ENCODE assay signal across 12 cellular contexts in the genomic region with DNA sequence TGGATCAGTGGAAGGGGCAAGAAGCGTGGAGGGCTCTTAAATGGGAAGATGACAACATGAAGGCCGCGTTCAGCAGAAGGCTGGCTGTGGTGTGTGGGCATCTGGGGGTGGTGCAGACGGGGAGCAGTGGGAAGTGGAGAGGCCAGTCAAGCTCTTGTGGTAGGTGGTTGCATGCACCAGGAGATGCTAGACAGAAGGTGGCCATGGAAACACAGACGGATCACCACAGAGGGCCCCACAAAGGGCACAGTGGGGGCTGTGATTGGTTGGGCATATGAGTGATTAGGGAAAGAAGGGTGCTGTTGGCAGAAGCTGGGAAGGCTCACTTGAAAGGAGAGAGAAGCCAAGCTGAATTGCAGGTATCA. TPM values are rescaled to one million over a fixed set of nuclear protein-coding genes. Genes with fewer than 3 reads are reported as not detected.
DNase-seq lines count a peak whose midpoint lies in the region; ATAC-seq, FAIRE-seq and TF ChIP-seq lines count a peak whose summit lies in the region.
"Had no signal": no experiment of that assay in that cellular context is flagged by ENCODE, and none has a peak within 500 bp of the region (broad histone marks: within the 10 kb centered on the region; RNA-seq: fewer than 3 reads in every experiment).

No MANE protein-coding gene starts in this region.

- peaks cover 59% of the 10 kb centered on the region for H3K36me3 Mint-ChIP-seq in CD8-positive, alpha-beta T cell

- H3K14ac ChIP-seq in IMR-90 (replicated peaks; ENCODE audit: low read depth, low read length), result no peak overlapping the region

- WGBS in IMR-90 (ENCODE audit: extremely low coverage in 2 of 2, insufficient read length in 1 of 2), 2 experiments, result 100% methylated on average over 1 of the region's 5 CpGs; no CpG with 5 or more reads in 1 of the 2 experiments

- dilution Hi-C loops in IMR-90 (cut with HindIII; ENCODE audit: low sequenced_read_pairs, unreplicated experiment), result no loop called here

- H3K79me1 ChIP-seq in IMR-90 (ENCODE audit: low read depth in 1 of 2, low read length in 2 of 2), result peaks cover 47 to 80% of the 10 kb centered on the region in 2 experiments

- H4K91ac ChIP-seq in IMR-90 (ENCODE audit: insufficient read depth, low read depth, low read length), result no peak overlapping the region

- intact Hi-C loops in CD8-positive, alpha-beta T cell (cut with DNase I, micrococcal nuclease), result no loop called here
- intact Hi-C loops in IMR-90 (cut with micrococcal nuclease), result no loop called here

- peaks cover 6% of the 10 kb centered on the region for H3K4me1 ChIP-seq in CD8-positive, alpha-beta T cell (ENCODE audit: insufficient read depth, low read length)
- H3K4me1 ChIP-seq in IMR-90 (ENCODE audit: control insufficient read depth, insufficient read depth, low read length), result peaks cover 7% of the 10 kb centered on the region

- no peak for ATAC-seq in CD8-positive, alpha-beta T cell
- ATAC-seq in GM21529 (IDR thresholded peaks at IDR 0.05; ENCODE audit: unreplicated experiment) (peak; percentile 72), IMR-90 (ENCODE audit: low read depth) (no peak)

- no peak overlapping the region for H3K4me3 Mint-ChIP-seq in CD8-positive, alpha-beta T cell

- POLR2A ChIA-PET in CD8-positive, alpha-beta T cell (lab: Charles Lee), result no interaction called here
- POLR2A ChIA-PET in IMR-90 (lab: Charles Lee; ENCODE audit: unreplicated experiment), result no interaction called here

- H2AK5ac ChIP-seq in IMR-90 (ENCODE audit: low read depth, low read length), result no peak overlapping the region

- no peak overlapping the region for H4K8ac ChIP-seq in IMR-90 (ENCODE audit: low read depth in 2 of 2, low read length in 2 of 2)

- peaks cover 26% of the 10 kb centered on the region for H3K9me1 ChIP-seq in IMR-90 (ENCODE audit: insufficient read depth, low read length)

- DNase-seq in CD8-positive, alpha-beta T cell, result no peak
- DNase-seq in IMR-90 (no peak), glomerular visceral epithelial cell (ENCODE audit: extremely low spot score) (peak; percentile 85), AG20443 (ENCODE audit: low spot score) (no peak), RCC 7860 (ENCODE audit: low spot score) (no peak), NCI-H510A treated with DMSO at 0.1 percent for 48 hours (lab: John Stamatoyannopoulos, UW) (no peak), superior temporal gyrus (ENCODE audit: extremely low spot score) (no peak)
- DNase-seq: DND-41, NCI-H1092 treated with DMSO at 0.1 percent for 48 hours had no signal

- peaks cover 27% of the 10 kb centered on the region for H4K20me1 ChIP-seq in IMR-90 (ENCODE audit: insufficient read depth, low read length)

- peak overlapping the region; percentile 27 for H3K27ac Mint-ChIP-seq in CD8-positive, alpha-beta T cell

- TF ChIP-seq RAD21 in IMR-90 (IDR thresholded peaks at IDR 0.05; ENCODE audit: low read length), result no peak

- H3K27ac ChIP-seq in CD8-positive, alpha-beta T cell (ENCODE audit: low read depth, low read length), result no peak overlapping the region
- no peak overlapping the region for H3K27ac ChIP-seq in IMR-90 (ENCODE audit: insufficient read depth, low read length)
- H3K27ac ChIP-seq: foreskin keratinocyte had no signal

- no peak overlapping the region for H3K56ac ChIP-seq in IMR-90 (ENCODE audit: extremely low read depth, insufficient read depth, low read length)

- H3K27me3 Mint-ChIP-seq in CD8-positive, alpha-beta T cell (ENCODE audit: low read depth), result no peaks in the 10 kb centered on the region

- H3K9ac ChIP-seq in IMR-90 (ENCODE audit: low read depth, low read length), result no peak overlapping the region

- H2BK5ac ChIP-seq in IMR-90 (ENCODE audit: low read depth, low read length, poor library complexity, severe bottlenecking), result no peak overlapping the region

- H3K4ac ChIP-seq in IMR-90 (ENCODE audit: low read depth, low read length), result no peak overlapping the region

- CTCF ChIA-PET in CD8-positive, alpha-beta T cell (lab: Charles Lee), result interaction anchor here (0.7 to 2.8 kb wide), 2 partner anchors 32 to 65 kb away, joined by 3 to 7 read pairs; no protein-coding TSS in a partner anchor
- CTCF ChIA-PET in IMR-90 (lab: Yijun Ruan, JAX), result interaction anchor here (0.6 to 1.3 kb wide), 3 partner anchors 12 to 135 kb away, joined by 3 read pairs; no protein-coding TSS in a partner anchor

- H3K4me1 Mint-ChIP-seq in CD8-positive, alpha-beta T cell (ENCODE audit: low read depth), result peaks cover 44% of the 10 kb centered on the region

- no peaks in the 10 kb centered on the region for H3K9me3 Mint-ChIP-seq in CD8-positive, alpha-beta T cell

- no TSS peak for BruUV-seq in IMR-90 (replicated peaks; lab: Mats Ljungman, UMichigan)

- H3K18ac ChIP-seq in IMR-90 (ENCODE audit: low read depth, low read length), result no peak overlapping the region

- H2AFZ ChIP-seq in IMR-90 (replicated peaks; ENCODE audit: low read length, poor library complexity), result no peak overlapping the region

- no peak for TF ChIP-seq POLR2A in IMR-90 (IDR thresholded peaks at IDR 0.05; ENCODE audit: low read depth, low read length)

- in situ Hi-C loops in IMR-90 (cut with MboI; ENCODE audit: low sequenced_read_pairs), result no loop called here

- no peaks in the 10 kb centered on the region for H3K9me3 ChIP-seq in CD8-positive, alpha-beta T cell (ENCODE audit: low read length)
- no peaks in the 10 kb centered on the region for H3K9me3 ChIP-seq in IMR-90 (ENCODE audit: control insufficient read depth, insufficient read depth, low read length)

- H3K27me3 ChIP-seq in CD8-positive, alpha-beta T cell (ENCODE audit: insufficient read depth, low read length), result no peaks in the 10 kb centered on the region
- H3K27me3 ChIP-seq in IMR-90 (ENCODE audit: control insufficient read depth, insufficient read depth, low read length), result no peaks in the 10 kb centered on the region
- H3K27me3 ChIP-seq: foreskin keratinocyte had no signal

- H4K5ac ChIP-seq in IMR-90 (ENCODE audit: low read depth, low read length), result no peak overlapping the region

- H3K23ac ChIP-seq in IMR-90 (ENCODE audit: low read depth, low read length), result no peak overlapping the region

- no peak overlapping the region for H3K4me3 ChIP-seq in CD8-positive, alpha-beta T cell (ENCODE audit: low read depth, low read length)
- no peak overlapping the region for H3K4me3 ChIP-seq in IMR-90 (ENCODE audit: insufficient read depth, low read depth, low read length)
- H3K4me3 ChIP-seq: SK-N-MC had no signal

- H3K4me2 ChIP-seq in IMR-90 (ENCODE audit: low read depth, low read length), result no peak overlapping the region

- no peak overlapping the region for H2BK15ac ChIP-seq in IMR-90 (ENCODE audit: low read depth, low read length)

- H2AK9ac ChIP-seq in IMR-90 (replicated peaks; ENCODE audit: low read depth, low read length, poor library complexity), result peak overlapping the region; percentile 19

- no peak overlapping the region for H2BK20ac ChIP-seq in IMR-90 (ENCODE audit: low read depth, low read length)

- FAIRE-seq in RCC 7860 (lab: Jason Lieb, UNC), result no peak

- no peaks in the 10 kb centered on the region for H3K36me3 ChIP-seq in CD8-positive, alpha-beta T cell (ENCODE audit: insufficient read depth, low read length)
- H3K36me3 ChIP-seq in IMR-90 (ENCODE audit: control insufficient read depth, insufficient read depth, low read length), result peaks cover 6% of the 10 kb centered on the region; the same call in 1 of the 2 replicates

- no peak for TF ChIP-seq CTCF in CD8-positive, alpha-beta T cell (IDR thresholded peaks at IDR 0.05)
- no peak for TF ChIP-seq CTCF in IMR-90 (conservative IDR thresholded peaks at IDR 0.05; ENCODE audit: low read depth, low read length)

- no peak overlapping the region for H2BK120ac ChIP-seq in IMR-90 (ENCODE audit: low read depth, low read length)

TF ChIP-seq in IMR-90, 13 proteins besides CTCF, POLR2A, EP300 and RAD21:
- TF ChIP-seq MXI1 (IDR thresholded peaks at IDR 0.05; ENCODE audit: borderline replicate concordance, low read depth, low read length), result no peak
- TF ChIP-seq MAFK (IDR thresholded peaks at IDR 0.05; ENCODE audit: low read depth, low read length), result no peak
- no peak for TF ChIP-seq RCOR1 (IDR thresholded peaks at IDR 0.05; ENCODE audit: insufficient replicate concordance, low read length)
- TF ChIP-seq CHD1 (IDR thresholded peaks at IDR 0.05; ENCODE audit: low read depth, low read length), result no peak
- TF ChIP-seq CEBPB (IDR thresholded peaks at IDR 0.05; ENCODE audit: low read depth, low read length), result no peak
- no peak for TF ChIP-seq NFE2L2 (IDR thresholded peaks at IDR 0.05; ENCODE audit: low read depth, low read length)
- TF ChIP-seq BHLHE40 (IDR thresholded peaks at IDR 0.05; ENCODE audit: low read depth, low read length), result no peak
- TF ChIP-seq, protein P1, sequence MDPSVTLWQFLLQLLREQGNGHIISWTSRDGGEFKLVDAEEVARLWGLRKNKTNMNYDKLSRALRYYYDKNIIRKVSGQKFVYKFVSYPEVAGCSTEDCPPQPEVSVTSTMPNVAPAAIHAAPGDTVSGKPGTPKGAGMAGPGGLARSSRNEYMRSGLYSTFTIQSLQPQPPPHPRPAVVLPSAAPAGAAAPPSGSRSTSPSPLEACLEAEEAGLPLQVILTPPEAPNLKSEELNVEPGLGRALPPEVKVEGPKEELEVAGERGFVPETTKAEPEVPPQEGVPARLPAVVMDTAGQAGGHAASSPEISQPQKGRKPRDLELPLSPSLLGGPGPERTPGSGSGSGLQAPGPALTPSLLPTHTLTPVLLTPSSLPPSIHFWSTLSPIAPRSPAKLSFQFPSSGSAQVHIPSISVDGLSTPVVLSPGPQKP (IDR thresholded peaks at IDR 0.05; ENCODE audit: borderline replicate concordance, low read depth, low read length), result no peak
- TF ChIP-seq FOS (IDR thresholded peaks at IDR 0.05; ENCODE audit: low read depth, low read length), result no peak
- no peak for TF ChIP-seq RFX5 (IDR thresholded peaks at IDR 0.05; ENCODE audit: low read depth, low read length)
- TF ChIP-seq, protein P2, sequence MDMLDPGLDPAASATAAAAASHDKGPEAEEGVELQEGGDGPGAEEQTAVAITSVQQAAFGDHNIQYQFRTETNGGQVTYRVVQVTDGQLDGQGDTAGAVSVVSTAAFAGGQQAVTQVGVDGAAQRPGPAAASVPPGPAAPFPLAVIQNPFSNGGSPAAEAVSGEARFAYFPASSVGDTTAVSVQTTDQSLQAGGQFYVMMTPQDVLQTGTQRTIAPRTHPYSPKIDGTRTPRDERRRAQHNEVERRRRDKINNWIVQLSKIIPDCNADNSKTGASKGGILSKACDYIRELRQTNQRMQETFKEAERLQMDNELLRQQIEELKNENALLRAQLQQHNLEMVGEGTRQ (IDR thresholded peaks at IDR 0.05; ENCODE audit: low read depth, low read length), result no peak
- TF ChIP-seq SMC3 (IDR thresholded peaks at IDR 0.05; ENCODE audit: low read depth, low read length), result no peak
- no peak for TF ChIP-seq MAZ (IDR thresholded peaks at IDR 0.05; ENCODE audit: borderline replicate concordance, low read depth, low read length)

RNA-seq across cellular contexts. Expression of a gene that starts 14.7 kb away (rescaled TPM):
- 10 to 100 TPM; 20.0 to 21.2 TPM for total RNA-seq in CD8-positive, alpha-beta T cell
- total RNA-seq in IMR-90 (2012; rRNA removed), result 20.3 and 21.3 TPM in 2 replicates
- 10.2 and 11.1 TPM in 2 replicates for polyA plus RNA-seq in IMR-90 (2012; rRNA removed)
- polyA plus RNA-seq in IMR-90 (2012; cell fraction: cytosol; rRNA removed), result 4.4 and 5.4 TPM in 2 replicates
- 4.1 and 12.2 TPM in 2 replicates for polyA plus RNA-seq in IMR-90 (2012; cell fraction: nucleus; rRNA removed; ENCODE audit: low replicate concordance)
